28 cellular contexts compared by ENCODE assay signal in genomic region chr10:102537948-102538347, GRCh38.
"Had no signal": no experiment of that assay in that cellular context is flagged by ENCODE, and none has a peak within 500 bp of the region (broad histone marks: within the 10 kb centered on the region; RNA-seq: fewer than 3 reads in every experiment).

No MANE protein-coding gene starts in this region.

- H3K4me1 ChIP-seq: lower lobe of right lung, prostate gland, right atrium auricular region, testis had no signal

- H3K36me3 ChIP-seq: gastrocnemius medialis, lower lobe of right lung, prostate gland, right atrium auricular region had no signal

- H3K9me3 ChIP-seq: gastrocnemius medialis, lower lobe of right lung, prostate gland, right atrium auricular region, testis, tibial artery had no signal

- ATAC-seq: esophagus mucosa; gastrocnemius medialis; left ventricle myocardium superior; lower lobe of right lung; naive thymus-derived CD8-positive, alpha-beta T cell; sciatic nerve; stimulated activated naive CD8-positive, alpha-beta T cell treated with anti-CD3 and anti-CD28 coated beads, Interleukin-15, Interleukin-2, amounts not matched to agents 100 U/mL and 50 U/mL, for 24 hours had no signal

- FAIRE-seq: keratinocyte, urothelium cell line had no signal

- H3K4me3 Mint-ChIP-seq: dendritic cell treated with granulocyte-macrophage colony-stimulating factor and Interleukin-4, amounts not matched to agents 40 ng/mL and 50 ng/mL, for 4 days; endodermal cell; naive thymus-derived CD8-positive, alpha-beta T cell; nephron progenitor cell; type B pancreatic cell had no signal

- DNase-seq: effector CD8-positive, alpha-beta T cell; endodermal cell; foreskin fibroblast; gastrocnemius medialis; head of caudate nucleus; left ventricle myocardium superior; lower lobe of right lung; naive thymus-derived CD8-positive, alpha-beta T cell; nephron progenitor cell; nucleus accumbens; stimulated activated CD4-positive, alpha-beta T cell treated with anti-CD3 and anti-CD28 coated beads, Interleukin-12 subunit alpha, Interleukin-12 subunit beta, amount 100 ng/mL, for 4 hours; stimulated activated CD4-positive, alpha-beta T cell treated with anti-CD3 and anti-CD28 coated beads, Interleukin-1b, Interleukin-23, amount 100 ng/mL, for 48 hours; stimulated activated CD4-positive, alpha-beta T cell treated with anti-CD3 and anti-CD28 coated beads, Interleukin-4, amount 100 ng/mL, for 1 hour; stimulated activated CD8-positive, alpha-beta memory T cell treated with anti-CD3 and anti-CD28 coated beads, Interleukin-4, amount 100 ng/mL, for 48 hours; stimulated activated naive CD8-positive, alpha-beta T cell treated with anti-CD3 and anti-CD28 coated beads, Interleukin-15, Interleukin-2, amounts not matched to agents 100 U/mL and 50 U/mL, for 24 hours; substantia nigra; testis had no signal

- H3K4me2 ChIP-seq: smooth muscle cell had no signal

- H3K9me3 Mint-ChIP-seq: dendritic cell treated with granulocyte-macrophage colony-stimulating factor and Interleukin-4, amounts not matched to agents 40 ng/mL and 50 ng/mL, for 4 days; endodermal cell; naive thymus-derived CD8-positive, alpha-beta T cell; nephron progenitor cell; type B pancreatic cell had no signal

- H3K27ac Mint-ChIP-seq: endodermal cell, nephron progenitor cell, type B pancreatic cell had no signal

- H3K27ac ChIP-seq: epithelial cell of prostate, gastrocnemius medialis, lower lobe of right lung, prostate gland, right atrium auricular region, testis, tibial artery had no signal

- H3K27me3 ChIP-seq: gastrocnemius medialis, right atrium auricular region, testis, tibial artery had no signal

- H3K27me3 Mint-ChIP-seq: dendritic cell treated with granulocyte-macrophage colony-stimulating factor and Interleukin-4, amounts not matched to agents 40 ng/mL and 50 ng/mL, for 4 days; naive thymus-derived CD8-positive, alpha-beta T cell; type B pancreatic cell had no signal

- H3K4me3 ChIP-seq: gastrocnemius medialis, lower lobe of right lung, prostate gland, right atrium auricular region, smooth muscle cell, testis, tibial artery had no signal
